In the genomic region with DNA sequence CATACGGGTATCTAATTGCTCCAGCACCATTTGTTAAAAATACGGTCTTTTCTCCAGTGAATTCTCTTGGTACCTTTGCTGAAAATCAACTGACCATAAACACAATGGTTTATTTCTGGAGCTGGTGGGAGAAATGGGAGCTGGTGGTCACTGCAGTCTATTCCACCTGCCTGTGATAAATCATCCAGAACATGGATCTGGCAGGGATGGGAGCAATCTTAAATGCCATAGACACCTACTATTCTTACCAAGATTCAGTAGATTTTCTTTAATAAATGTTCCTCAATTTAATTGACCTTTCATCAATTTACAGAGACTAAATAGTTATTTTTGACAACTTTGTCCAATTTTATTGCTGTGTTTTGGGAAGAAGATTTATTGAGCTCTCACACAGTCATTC, we compare ENCODE assay signal across 28 cellular contexts.
"Had no signal": no experiment of that assay in that cellular context is flagged by ENCODE, and none has a peak within 500 bp of the region (broad histone marks: within the 10 kb centered on the region; RNA-seq: fewer than 3 reads in every experiment).

No MANE protein-coding gene starts in this region.

- H3K27ac ChIP-seq: ascending aorta, breast epithelium, cardiac muscle cell, coronary artery, dorsolateral prefrontal cortex had no signal

- H3K4me3 ChIP-seq: ascending aorta, breast epithelium, cardiac muscle cell, coronary artery, dorsolateral prefrontal cortex had no signal

- FAIRE-seq: frontal cortex had no signal

- H3K4me1 ChIP-seq: ascending aorta, breast epithelium had no signal

- H3K9me3 ChIP-seq: ascending aorta had no signal

- ATAC-seq: activated CD4-positive, alpha-beta T cell treated with anti-CD3 and anti-CD28 coated beads for 36 hours; activated CD8-positive, alpha-beta memory T cell treated with anti-CD3 and anti-CD28 coated beads, Interleukin-2, amount 10 ng/mL, durations not matched to agents 7 days and 5 days; activated CD8-positive, alpha-beta T cell treated with anti-CD3 and anti-CD28 coated beads, Interleukin-2, amount 10 ng/mL, durations not matched to agents 7 days and 5 days; activated naive CD4-positive, alpha-beta T cell treated with anti-CD3 and anti-CD28 coated beads, Interleukin-2, amount 50 U/mL, for 72 hours; activated T-cell treated with anti-CD3 and anti-CD28 coated beads, Interleukin-2, amount 50 U/mL, for 72 hours; esophagus mucosa; T-helper 17 cell had no signal

- DNase-seq: activated CD4-positive, alpha-beta memory T cell treated with anti-CD3 and anti-CD28 coated beads for 36 hours; activated CD4-positive, alpha-beta T cell treated with anti-CD3 and anti-CD28 coated beads for 36 hours; activated CD4-positive, alpha-beta T cell treated with anti-CD3 and anti-CD28 coated beads, Interleukin-2, amount 10 ng/mL, durations not matched to agents 24 days and 14 days; activated CD4-positive, CD25-positive, alpha-beta regulatory T cell; activated CD4-positive, CD25-positive, alpha-beta regulatory T cell treated with anti-CD3 and anti-CD28 coated beads, Interleukin-2, amount 50 U/mL, for 72 hours; activated CD8-positive, alpha-beta memory T cell treated with anti-CD3 and anti-CD28 coated beads, Interleukin-2, amount 10 ng/mL, durations not matched to agents 7 days and 5 days; activated CD8-positive, alpha-beta memory T cell treated with anti-CD3 and anti-CD28 coated beads, Interleukin-2, amount 50 U/mL, for 4 hours; activated CD8-positive, alpha-beta T cell treated with anti-CD3 and anti-CD28 coated beads, Interleukin-2, amount 10 ng/mL, durations not matched to agents 7 days and 5 days; activated gamma-delta T cell; activated naive CD4-positive, alpha-beta T cell; activated naive CD4-positive, alpha-beta T cell treated with anti-CD3 and anti-CD28 coated beads, Interleukin-2, amount 10 ng/mL, durations not matched to agents 7 days and 5 days; activated naive CD8-positive, alpha-beta T cell treated with anti-CD3 and anti-CD28 coated beads, Interleukin-2, amount 10 ng/mL, durations not matched to agents 7 days and 5 days; activated T-cell treated with anti-CD3 and anti-CD28 coated beads, Interleukin-2, amount 50 U/mL, for 24 hours; activated T-cell treated with anti-CD3 and anti-CD28 coated beads, Interleukin-2, amount 50 U/mL, for 72 hours; dorsolateral prefrontal cortex; effector memory CD4-positive, alpha-beta T cell; endodermal cell; foreskin fibroblast; head of caudate nucleus; T-helper 1 cell; T-helper 17 cell had no signal
